Comparison of ENCODE assay signal across 1 cellular context in the genomic region with DNA sequence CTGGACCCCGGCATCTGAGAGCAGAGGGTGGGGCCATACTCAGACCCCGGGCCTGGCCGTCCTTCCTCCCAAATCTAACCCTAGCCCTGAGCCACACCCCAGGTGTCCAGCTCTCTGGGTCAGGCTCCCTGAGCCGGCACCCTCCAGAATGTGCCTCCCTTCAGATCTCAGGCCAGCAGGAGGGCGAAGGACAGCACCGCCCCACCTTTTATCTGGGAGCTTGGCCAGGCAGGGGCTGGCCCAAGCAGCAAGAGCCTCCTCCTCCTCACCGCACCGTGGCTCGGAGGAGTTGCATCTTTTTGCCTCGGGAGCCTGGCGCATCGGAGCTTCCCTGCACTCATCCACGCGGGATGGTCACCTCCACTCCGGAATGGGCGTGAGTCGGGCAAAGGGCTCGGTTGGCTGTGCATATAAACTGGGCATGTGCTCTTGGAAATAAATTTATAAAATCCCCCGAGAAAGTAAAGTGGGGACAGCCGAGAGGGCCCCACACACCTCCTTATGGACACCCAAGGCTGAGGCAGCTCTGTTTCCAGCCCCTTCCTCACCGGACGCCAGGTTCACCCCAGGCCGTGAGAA.
TF ChIP-seq lines count a peak whose summit lies in the region.

No MANE protein-coding gene starts in this region.

TF ChIP-seq in H1, 55 proteins besides CTCF, POLR2A, EP300 and RAD21:
- TF ChIP-seq KDM1A (IDR thresholded peaks at IDR 0.05; ENCODE audit: borderline replicate concordance, low read length) (no peak), CBX5 (IDR thresholded peaks at IDR 0.05; ENCODE audit: low read depth, low read length) (no peak), FOSL1 (IDR thresholded peaks at IDR 0.05; ENCODE audit: insufficient read depth, low read depth, low read length) (no peak), MAFK (IDR thresholded peaks at IDR 0.05; ENCODE audit: low read depth, low read length) (no peak), GTF2F1 (IDR thresholded peaks at IDR 0.05; ENCODE audit: borderline replicate concordance, low read depth, low read length) (no peak), SP1 (IDR thresholded peaks at IDR 0.05; ENCODE audit: low read depth, low read length) (no peak), BACH1 (IDR thresholded peaks at IDR 0.05; ENCODE audit: low read length) (no peak), USF2 (IDR thresholded peaks at IDR 0.05; ENCODE audit: low read length) (no peak), PHF8 (conservative IDR thresholded peaks at IDR 0.05; ENCODE audit: low read depth, low read length) (no peak), TBP (IDR thresholded peaks at IDR 0.05; ENCODE audit: low read depth, low read length) (no peak), CHD1 (IDR thresholded peaks at IDR 0.05; ENCODE audit: low read depth, low read length) (no peak), EZH2 (IDR thresholded peaks at IDR 0.05; ENCODE audit: low read depth, low read length, severe bottlenecking) (no peak), RXRA (IDR thresholded peaks at IDR 0.05; ENCODE audit: insufficient read depth, low read depth, low read length) (no peak), SIX5 (IDR thresholded peaks at IDR 0.05; ENCODE audit: low read depth, low read length) (no peak), JUN (IDR thresholded peaks at IDR 0.05; ENCODE audit: low read depth, low read length) (no peak), CTBP2 (IDR thresholded peaks at IDR 0.05; ENCODE audit: borderline replicate concordance, insufficient read depth, insufficient read length, low read length) (no peak), SUZ12 (IDR thresholded peaks at IDR 0.05; ENCODE audit: low read length) (no peak), ATF3 (IDR thresholded peaks at IDR 0.05; ENCODE audit: insufficient read depth, low read depth, low read length) (no peak)
